ENCODE assay signal across 26 cellular contexts in genomic region chr1:11558286-11558685, GRCh38.
"Had no signal": no experiment of that assay in that cellular context is flagged by ENCODE, and none has a peak within 500 bp of the region (broad histone marks: within the 10 kb centered on the region; RNA-seq: fewer than 3 reads in every experiment).

No MANE protein-coding gene starts in this region.

- H3K9ac ChIP-seq: parathyroid adenoma had no signal

- H3K4me1 ChIP-seq: breast epithelium, parathyroid adenoma, tibial artery had no signal

- H3K9me3 ChIP-seq: breast epithelium, tibial artery had no signal

- H3K4me3 ChIP-seq: breast epithelium, tibial artery had no signal

- H3K36me3 ChIP-seq: breast epithelium, tibial artery had no signal

- H2AFZ ChIP-seq: parathyroid adenoma had no signal

- H3K79me2 ChIP-seq: parathyroid adenoma had no signal

- FAIRE-seq: colon, endothelial cell of umbilical vein, frontal cortex, urothelium cell line had no signal

- H3K27ac ChIP-seq: breast epithelium, parathyroid adenoma, tibial artery had no signal

- DNase-seq: activated CD4-positive, alpha-beta T cell treated with anti-CD3 and anti-CD28 coated beads for 4 hours; activated CD4-positive, alpha-beta T cell treated with anti-CD3 and anti-CD28 coated beads, Interleukin-2, amount 50 U/mL, for 48 hours; activated CD4-positive, CD25-positive, alpha-beta regulatory T cell; activated CD8-positive, alpha-beta memory T cell treated with anti-CD3 and anti-CD28 coated beads, Interleukin-2, amount 50 U/mL, for 48 hours; activated effector memory CD4-positive, alpha-beta T cell treated with Interleukin-2 at 50 U/mL for 16 hours; activated naive CD4-positive, alpha-beta T cell treated with anti-CD3 and anti-CD28 coated beads for 36 hours; activated naive CD8-positive, alpha-beta T cell treated with anti-CD3 and anti-CD28 coated beads, Interleukin-2, amount 10 ng/mL, durations not matched to agents 7 days and 5 days; activated T-cell treated with anti-CD3 and anti-CD28 coated beads, Interleukin-2, amount 50 U/mL, for 48 hours; amniotic stem cell; effector memory CD4-positive, alpha-beta T cell; hypothalamus; islet precursor cell; left cardiac atrium; nucleus accumbens; right cardiac atrium; stimulated activated CD4-positive, alpha-beta T cell treated with anti-CD3 and anti-CD28 coated beads, Interleukin-12 subunit alpha, Interleukin-12 subunit beta, amount 100 ng/mL, for 4 hours; stimulated activated CD4-positive, alpha-beta T cell treated with anti-CD3 and anti-CD28 coated beads, Interleukin-4, amount 100 ng/mL, for 4 hours; substantia nigra; T1000; tibial artery had no signal
